1 cellular context compared by ENCODE assay signal in the genomic region with DNA sequence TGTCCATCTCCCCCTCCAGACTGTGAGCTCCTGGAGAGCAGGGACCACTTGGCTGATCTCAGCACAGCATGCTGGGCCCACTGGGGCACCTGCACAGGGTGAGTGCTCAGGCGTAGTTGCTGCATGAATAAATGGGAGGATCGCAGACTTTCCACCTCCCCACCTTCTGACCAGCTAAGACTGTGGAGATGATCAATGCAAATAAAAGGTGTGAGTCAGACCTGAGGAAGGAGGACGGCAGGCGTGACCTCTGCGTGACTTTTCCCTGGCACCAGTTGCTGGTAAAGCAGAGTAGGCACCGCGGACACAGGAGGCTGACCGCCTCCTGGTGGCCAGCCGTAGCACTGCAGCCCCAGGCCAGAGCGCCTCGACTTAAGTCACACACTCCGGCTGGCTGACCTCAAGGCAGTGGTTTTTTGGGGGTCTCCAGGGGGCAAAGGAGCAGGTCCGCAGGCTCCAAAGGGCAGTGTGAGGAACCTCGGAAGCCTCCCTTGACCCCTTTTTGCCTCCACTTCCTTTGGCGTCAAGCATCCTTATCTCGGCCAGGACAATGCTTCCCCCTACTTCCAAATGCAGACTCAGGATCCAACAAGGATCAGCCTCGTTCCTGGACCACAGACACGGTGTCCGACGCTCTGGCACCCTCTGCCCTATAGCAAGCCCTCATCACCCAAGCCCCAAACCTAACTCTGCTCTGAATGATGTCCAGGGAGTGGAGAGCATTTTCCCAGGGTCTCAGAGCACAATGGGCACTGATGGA.
TF ChIP-seq lines count a peak whose summit lies in the region.

No MANE protein-coding gene starts in this region.

TF ChIP-seq in HepG2, 621 proteins besides CTCF, POLR2A, EP300 and RAD21 (continued from another document):
- TF ChIP-seq, protein P1, sequence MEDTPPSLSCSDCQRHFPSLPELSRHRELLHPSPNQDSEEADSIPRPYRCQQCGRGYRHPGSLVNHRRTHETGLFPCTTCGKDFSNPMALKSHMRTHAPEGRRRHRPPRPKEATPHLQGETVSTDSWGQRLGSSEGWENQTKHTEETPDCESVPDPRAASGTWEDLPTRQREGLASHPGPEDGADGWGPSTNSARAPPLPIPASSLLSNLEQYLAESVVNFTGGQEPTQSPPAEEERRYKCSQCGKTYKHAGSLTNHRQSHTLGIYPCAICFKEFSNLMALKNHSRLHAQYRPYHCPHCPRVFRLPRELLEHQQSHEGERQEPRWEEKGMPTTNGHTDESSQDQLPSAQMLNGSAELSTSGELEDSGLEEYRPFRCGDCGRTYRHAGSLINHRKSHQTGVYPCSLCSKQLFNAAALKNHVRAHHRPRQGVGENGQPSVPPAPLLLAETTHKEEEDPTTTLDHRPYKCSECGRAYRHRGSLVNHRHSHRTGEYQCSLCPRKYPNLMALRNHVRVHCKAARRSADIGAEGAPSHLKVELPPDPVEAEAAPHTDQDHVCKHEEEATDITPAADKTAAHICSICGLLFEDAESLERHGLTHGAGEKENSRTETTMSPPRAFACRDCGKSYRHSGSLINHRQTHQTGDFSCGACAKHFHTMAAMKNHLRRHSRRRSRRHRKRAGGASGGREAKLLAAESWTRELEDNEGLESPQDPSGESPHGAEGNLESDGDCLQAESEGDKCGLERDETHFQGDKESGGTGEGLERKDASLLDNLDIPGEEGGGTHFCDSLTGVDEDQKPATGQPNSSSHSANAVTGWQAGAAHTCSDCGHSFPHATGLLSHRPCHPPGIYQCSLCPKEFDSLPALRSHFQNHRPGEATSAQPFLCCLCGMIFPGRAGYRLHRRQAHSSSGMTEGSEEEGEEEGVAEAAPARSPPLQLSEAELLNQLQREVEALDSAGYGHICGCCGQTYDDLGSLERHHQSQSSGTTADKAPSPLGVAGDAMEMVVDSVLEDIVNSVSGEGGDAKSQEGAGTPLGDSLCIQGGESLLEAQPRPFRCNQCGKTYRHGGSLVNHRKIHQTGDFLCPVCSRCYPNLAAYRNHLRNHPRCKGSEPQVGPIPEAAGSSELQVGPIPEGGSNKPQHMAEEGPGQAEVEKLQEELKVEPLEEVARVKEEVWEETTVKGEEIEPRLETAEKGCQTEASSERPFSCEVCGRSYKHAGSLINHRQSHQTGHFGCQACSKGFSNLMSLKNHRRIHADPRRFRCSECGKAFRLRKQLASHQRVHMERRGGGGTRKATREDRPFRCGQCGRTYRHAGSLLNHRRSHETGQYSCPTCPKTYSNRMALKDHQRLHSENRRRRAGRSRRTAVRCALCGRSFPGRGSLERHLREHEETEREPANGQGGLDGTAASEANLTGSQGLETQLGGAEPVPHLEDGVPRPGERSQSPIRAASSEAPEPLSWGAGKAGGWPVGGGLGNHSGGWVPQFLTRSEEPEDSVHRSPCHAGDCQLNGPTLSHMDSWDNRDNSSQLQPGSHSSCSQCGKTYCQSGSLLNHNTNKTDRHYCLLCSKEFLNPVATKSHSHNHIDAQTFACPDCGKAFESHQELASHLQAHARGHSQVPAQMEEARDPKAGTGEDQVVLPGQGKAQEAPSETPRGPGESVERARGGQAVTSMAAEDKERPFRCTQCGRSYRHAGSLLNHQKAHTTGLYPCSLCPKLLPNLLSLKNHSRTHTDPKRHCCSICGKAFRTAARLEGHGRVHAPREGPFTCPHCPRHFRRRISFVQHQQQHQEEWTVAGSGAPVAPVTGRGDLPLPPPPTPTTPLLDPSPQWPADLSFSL (CRISPR knock-in tag; IDR thresholded peaks at IDR 0.05), result no peak
TF ChIP-seq in HepG2: peak in this region for 75.
